Comparison of ENCODE assay signal across 2 cellular contexts in the genomic region with DNA sequence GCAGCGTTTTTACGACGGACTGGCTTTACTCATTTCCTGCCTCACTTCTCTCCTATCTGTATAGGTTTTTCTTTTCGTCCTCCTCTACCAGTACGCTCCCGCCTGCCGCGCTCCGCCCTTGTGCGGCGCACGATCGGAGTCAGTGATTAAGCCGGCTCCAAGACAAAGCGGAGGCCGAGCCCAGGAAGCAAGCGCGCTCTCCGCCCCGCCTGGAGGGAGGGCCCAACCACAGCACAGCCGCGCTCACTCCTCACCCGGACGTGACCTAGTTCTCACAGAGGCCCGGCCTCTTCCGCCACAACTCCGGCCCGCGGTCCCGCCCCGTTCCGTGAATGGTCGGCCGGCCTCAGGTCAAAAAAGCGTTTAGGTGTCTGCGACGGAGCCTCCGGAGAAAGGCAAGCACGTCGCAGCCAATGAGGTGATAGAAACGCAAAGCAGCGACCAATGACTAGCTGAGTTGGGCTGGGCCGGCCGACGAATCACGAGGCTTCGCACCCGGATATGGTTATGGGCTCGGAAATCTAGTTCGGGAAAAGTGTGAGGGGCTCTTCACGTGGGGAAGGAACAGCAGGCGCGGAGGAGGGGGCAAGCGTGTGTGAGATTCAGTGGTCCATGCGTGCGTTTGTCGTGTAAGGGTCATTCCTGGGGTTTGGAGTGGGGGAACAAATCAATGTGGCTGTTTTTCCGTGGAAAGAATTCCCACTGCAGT.
TF ChIP-seq lines count a peak whose summit lies in the region.

A gene with protein sequence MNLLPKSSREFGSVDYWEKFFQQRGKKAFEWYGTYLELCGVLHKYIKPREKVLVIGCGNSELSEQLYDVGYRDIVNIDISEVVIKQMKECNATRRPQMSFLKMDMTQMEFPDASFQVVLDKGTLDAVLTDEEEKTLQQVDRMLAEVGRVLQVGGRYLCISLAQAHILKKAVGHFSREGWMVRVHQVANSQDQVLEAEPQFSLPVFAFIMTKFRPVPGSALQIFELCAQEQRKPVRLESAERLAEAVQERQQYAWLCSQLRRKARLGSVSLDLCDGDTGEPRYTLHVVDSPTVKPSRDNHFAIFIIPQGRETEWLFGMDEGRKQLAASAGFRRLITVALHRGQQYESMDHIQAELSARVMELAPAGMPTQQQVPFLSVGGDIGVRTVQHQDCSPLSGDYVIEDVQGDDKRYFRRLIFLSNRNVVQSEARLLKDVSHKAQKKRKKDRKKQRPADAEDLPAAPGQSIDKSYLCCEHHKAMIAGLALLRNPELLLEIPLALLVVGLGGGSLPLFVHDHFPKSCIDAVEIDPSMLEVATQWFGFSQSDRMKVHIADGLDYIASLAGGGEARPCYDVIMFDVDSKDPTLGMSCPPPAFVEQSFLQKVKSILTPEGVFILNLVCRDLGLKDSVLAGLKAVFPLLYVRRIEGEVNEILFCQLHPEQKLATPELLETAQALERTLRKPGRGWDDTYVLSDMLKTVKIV (plus strand): TSS at position 494 of the 709 bp plus-strand sequence. CDS start 308 bp downstream, outside the sequence.

TF ChIP-seq in IMR-90, 13 proteins besides CTCF, POLR2A, EP300 and RAD21:
- TF ChIP-seq CHD1 (IDR thresholded peaks at IDR 0.05; ENCODE audit: low read depth, low read length) (no peak), MAFK (IDR thresholded peaks at IDR 0.05; ENCODE audit: low read depth, low read length) (no peak), RFX5 (IDR thresholded peaks at IDR 0.05; ENCODE audit: low read depth, low read length) (0 out of 2 replicates have a peak, but pooled peaks have one; percentile 63), MAZ (IDR thresholded peaks at IDR 0.05; ENCODE audit: borderline replicate concordance, low read depth, low read length) (peak; percentile 86; the same call in 1 of the 2 replicates), NFE2L2 (IDR thresholded peaks at IDR 0.05; ENCODE audit: low read depth, low read length) (no peak), BHLHE40 (IDR thresholded peaks at IDR 0.05; ENCODE audit: low read depth, low read length) (peak; percentile 24), FOS (IDR thresholded peaks at IDR 0.05; ENCODE audit: low read depth, low read length) (peak; percentile 32; the same call in 1 of the 2 replicates), MXI1 (IDR thresholded peaks at IDR 0.05; ENCODE audit: borderline replicate concordance, low read depth, low read length) (peak; percentile 84)
- TF ChIP-seq, protein P1, sequence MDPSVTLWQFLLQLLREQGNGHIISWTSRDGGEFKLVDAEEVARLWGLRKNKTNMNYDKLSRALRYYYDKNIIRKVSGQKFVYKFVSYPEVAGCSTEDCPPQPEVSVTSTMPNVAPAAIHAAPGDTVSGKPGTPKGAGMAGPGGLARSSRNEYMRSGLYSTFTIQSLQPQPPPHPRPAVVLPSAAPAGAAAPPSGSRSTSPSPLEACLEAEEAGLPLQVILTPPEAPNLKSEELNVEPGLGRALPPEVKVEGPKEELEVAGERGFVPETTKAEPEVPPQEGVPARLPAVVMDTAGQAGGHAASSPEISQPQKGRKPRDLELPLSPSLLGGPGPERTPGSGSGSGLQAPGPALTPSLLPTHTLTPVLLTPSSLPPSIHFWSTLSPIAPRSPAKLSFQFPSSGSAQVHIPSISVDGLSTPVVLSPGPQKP (IDR thresholded peaks at IDR 0.05; ENCODE audit: borderline replicate concordance, low read depth, low read length) = no peak
- TF ChIP-seq, protein P2, sequence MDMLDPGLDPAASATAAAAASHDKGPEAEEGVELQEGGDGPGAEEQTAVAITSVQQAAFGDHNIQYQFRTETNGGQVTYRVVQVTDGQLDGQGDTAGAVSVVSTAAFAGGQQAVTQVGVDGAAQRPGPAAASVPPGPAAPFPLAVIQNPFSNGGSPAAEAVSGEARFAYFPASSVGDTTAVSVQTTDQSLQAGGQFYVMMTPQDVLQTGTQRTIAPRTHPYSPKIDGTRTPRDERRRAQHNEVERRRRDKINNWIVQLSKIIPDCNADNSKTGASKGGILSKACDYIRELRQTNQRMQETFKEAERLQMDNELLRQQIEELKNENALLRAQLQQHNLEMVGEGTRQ (IDR thresholded peaks at IDR 0.05; ENCODE audit: low read depth, low read length) = peak; percentile 68

TF ChIP-seq in endothelial cell of umbilical vein, 7 proteins besides CTCF, POLR2A, EP300 and RAD21:
- TF ChIP-seq MYC (IDR thresholded peaks at IDR 0.05; ENCODE audit: low read depth, low read length) = peak; percentile 52
- TF ChIP-seq, protein P3, sequence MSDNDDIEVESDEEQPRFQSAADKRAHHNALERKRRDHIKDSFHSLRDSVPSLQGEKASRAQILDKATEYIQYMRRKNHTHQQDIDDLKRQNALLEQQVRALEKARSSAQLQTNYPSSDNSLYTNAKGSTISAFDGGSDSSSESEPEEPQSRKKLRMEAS (IDR thresholded peaks at IDR 0.05; ENCODE audit: insufficient read depth, insufficient read length) = peak; percentile 23
- no peak for TF ChIP-seq JUN (IDR thresholded peaks at IDR 0.05; ENCODE audit: borderline replicate concordance, insufficient read depth, insufficient read length, low read depth)
- peak; percentile 29 for TF ChIP-seq GATA2 (IDR thresholded peaks at IDR 0.05; ENCODE audit: insufficient read depth, insufficient read length, low read depth, low read length)
